ENCODE assay signal across 16 cellular contexts in genomic region chr5:173515526-173515925, GRCh38.
DNase-seq lines count a peak whose midpoint lies in the region; ATAC-seq, FAIRE-seq and TF ChIP-seq lines count a peak whose summit lies in the region.
"Had no signal": no experiment of that assay in that cellular context is flagged by ENCODE, and none has a peak within 500 bp of the region (broad histone marks: within the 10 kb centered on the region; RNA-seq: fewer than 3 reads in every experiment).

No MANE protein-coding gene starts in this region.

- H3K4me2 ChIP-seq in astrocyte (ENCODE audit: low read length): no peak overlapping the region

- POLR2A ChIA-PET in AG04449 (lab: Yijun Ruan, JAX): no interaction called here
- POLR2A ChIA-PET in activated CD8-positive, alpha-beta T cell treated with anti-CD3 and anti-CD28 coated beads, Interleukin-2, amount 10 ng/mL, durations not matched to agents 7 days and 5 days (lab: Charles Lee): no interaction called here

- FAIRE-seq in astrocyte (lab: Jason Lieb, UNC): peak; percentile 72

- peaks cover 3% of the 10 kb centered on the region for H3K9me3 ChIP-seq in astrocyte (ENCODE audit: insufficient read depth, low read depth, low read length)

- H3K27me3 ChIP-seq in astrocyte (ENCODE audit: insufficient read depth, low read length): no peaks in the 10 kb centered on the region

- H3K9me3 Mint-ChIP-seq in astrocyte (ENCODE audit: unreplicated experiment): peaks cover 2% of the 10 kb centered on the region
- no peaks in the 10 kb centered on the region for H3K9me3 Mint-ChIP-seq in activated CD8-positive, alpha-beta T cell treated with anti-CD3 and anti-CD28 coated beads, Interleukin-2, amount 10 ng/mL, durations not matched to agents 7 days and 5 days (ENCODE audit: insufficient read depth)
- H3K9me3 Mint-ChIP-seq: activated CD4-positive, alpha-beta memory T cell treated with anti-CD3 and anti-CD28 coated beads, Interleukin-2, amount 10 ng/mL, durations not matched to agents 7 days and 5 days; dendritic cell treated with granulocyte-macrophage colony-stimulating factor and Interleukin-4, amounts not matched to agents 40 ng/mL and 50 ng/mL, for 4 days had no signal

- no peak overlapping the region for H3K27ac Mint-ChIP-seq in astrocyte (ENCODE audit: unreplicated experiment)
- H3K27ac Mint-ChIP-seq in activated CD8-positive, alpha-beta T cell treated with anti-CD3 and anti-CD28 coated beads, Interleukin-2, amount 10 ng/mL, durations not matched to agents 7 days and 5 days: no peak overlapping the region
- H3K27ac Mint-ChIP-seq: activated CD4-positive, alpha-beta memory T cell treated with anti-CD3 and anti-CD28 coated beads, Interleukin-2, amount 10 ng/mL, durations not matched to agents 7 days and 5 days; dendritic cell treated with granulocyte-macrophage colony-stimulating factor and Interleukin-4, amounts not matched to agents 40 ng/mL and 50 ng/mL, for 4 days; naive thymus-derived CD4-positive, alpha-beta T cell had no signal

- peaks cover 7% of the 10 kb centered on the region for H3K4me1 ChIP-seq in astrocyte (ENCODE audit: insufficient read depth, low read length)

- TF ChIP-seq CTCF in AG04449 (IDR thresholded peaks at IDR 0.05; ENCODE audit: insufficient read depth, low read length, missing control alignments) (no peak), astrocyte (IDR thresholded peaks at IDR 0.05; ENCODE audit: insufficient read depth, low read depth, low read length) (no peak), foreskin fibroblast (IDR thresholded peaks at IDR 0.05; ENCODE audit: low read depth, low read length) (no peak)

- H2AFZ ChIP-seq in astrocyte (ENCODE audit: low read depth, low read length): no peak overlapping the region

- H3K9ac ChIP-seq in astrocyte (ENCODE audit: low read length): no peak overlapping the region

- DNase-seq in AG04449 (ENCODE audit: low read depth, low spot score) (peak; percentile 65), HCEC 1CT (peak; percentile 96), astrocyte (ENCODE audit: low read depth) (peak; percentile 19), foreskin fibroblast (peak; percentile 92 to 94), HUDEP-2 (lab: John Stamatoyannopoulos, UW; ENCODE audit: unreplicated experiment in 76 of 76) (no peak), anterior cingulate cortex (lab: John Stamatoyannopoulos, UW) (no peak)
- no peak for DNase-seq in activated CD8-positive, alpha-beta T cell treated with anti-CD3 and anti-CD28 coated beads, Interleukin-2, amount 10 ng/mL, durations not matched to agents 7 days and 5 days
- DNase-seq: ACHN; activated CD4-positive, alpha-beta memory T cell treated with anti-CD3 and anti-CD28 coated beads, Interleukin-2, amount 10 ng/mL, durations not matched to agents 7 days and 5 days; Calu3; naive thymus-derived CD4-positive, alpha-beta T cell; NCI-H510A; stimulated activated naive CD4-positive, alpha-beta T cell had no signal

- no peak overlapping the region for H3K27ac ChIP-seq in astrocyte (ENCODE audit: low read depth, low read length)

- no peak for ATAC-seq in activated CD8-positive, alpha-beta T cell treated with anti-CD3 and anti-CD28 coated beads, Interleukin-2, amount 10 ng/mL, durations not matched to agents 7 days and 5 days
- no peak for ATAC-seq in HG03135 (IDR thresholded peaks at IDR 0.05; ENCODE audit: unreplicated experiment)
- ATAC-seq: esophagus mucosa; naive thymus-derived CD4-positive, alpha-beta T cell had no signal

- H3K36me3 ChIP-seq in astrocyte (ENCODE audit: insufficient read depth, low read length): no peaks in the 10 kb centered on the region

- H3K4me3 ChIP-seq in AG04449 (ENCODE audit: low read depth, low read length) (no peak overlapping the region), astrocyte (ENCODE audit: insufficient read depth, low read depth, low read length) (no peak overlapping the region), foreskin fibroblast (ENCODE audit: low read depth in 1 of 2, low read length in 2 of 2) (no peak overlapping the region)

- peaks cover 16% of the 10 kb centered on the region for H3K4me1 Mint-ChIP-seq in astrocyte (ENCODE audit: low read depth, unreplicated experiment)
- peaks cover 1% of the 10 kb centered on the region for H3K4me1 Mint-ChIP-seq in activated CD8-positive, alpha-beta T cell treated with anti-CD3 and anti-CD28 coated beads, Interleukin-2, amount 10 ng/mL, durations not matched to agents 7 days and 5 days (ENCODE audit: low read depth)

- no peaks in the 10 kb centered on the region for H3K36me3 Mint-ChIP-seq in astrocyte (ENCODE audit: low read depth, unreplicated experiment)
- no peaks in the 10 kb centered on the region for H3K36me3 Mint-ChIP-seq in activated CD8-positive, alpha-beta T cell treated with anti-CD3 and anti-CD28 coated beads, Interleukin-2, amount 10 ng/mL, durations not matched to agents 7 days and 5 days (ENCODE audit: low read depth)

- CTCF ChIA-PET in AG04449 (lab: Yijun Ruan, JAX): interaction anchor here (0.7 to 1.8 kb wide), 5 partner anchors 20 to 64 kb away, joined by 3 to 7 read pairs (median 5); no protein-coding TSS in a partner anchor
- CTCF ChIA-PET in activated CD8-positive, alpha-beta T cell treated with anti-CD3 and anti-CD28 coated beads, Interleukin-2, amount 10 ng/mL, durations not matched to agents 7 days and 5 days (lab: Charles Lee): no interaction called here

- H3K4me3 Mint-ChIP-seq in astrocyte (ENCODE audit: unreplicated experiment): no peak overlapping the region
- H3K4me3 Mint-ChIP-seq in activated CD8-positive, alpha-beta T cell treated with anti-CD3 and anti-CD28 coated beads, Interleukin-2, amount 10 ng/mL, durations not matched to agents 7 days and 5 days: no peak overlapping the region
- H3K4me3 Mint-ChIP-seq: activated CD4-positive, alpha-beta memory T cell treated with anti-CD3 and anti-CD28 coated beads, Interleukin-2, amount 10 ng/mL, durations not matched to agents 7 days and 5 days; dendritic cell treated with granulocyte-macrophage colony-stimulating factor and Interleukin-4, amounts not matched to agents 40 ng/mL and 50 ng/mL, for 4 days; naive thymus-derived CD4-positive, alpha-beta T cell had no signal

- H4K20me1 ChIP-seq in astrocyte (ENCODE audit: insufficient read depth, low read length): no peaks in the 10 kb centered on the region

- no peaks in the 10 kb centered on the region for H3K27me3 Mint-ChIP-seq in astrocyte (ENCODE audit: low read depth, unreplicated experiment)
- peaks cover 14% of the 10 kb centered on the region for H3K27me3 Mint-ChIP-seq in activated CD8-positive, alpha-beta T cell treated with anti-CD3 and anti-CD28 coated beads, Interleukin-2, amount 10 ng/mL, durations not matched to agents 7 days and 5 days (ENCODE audit: low read depth)

- H3K79me2 ChIP-seq in astrocyte (ENCODE audit: insufficient read depth, low read length): no peaks in the 10 kb centered on the region

Comparison
In these comparisons a context has a peak if more than half of its experiments do, and no peak if none do; other contexts are left out.
1. DNase-seq: peak in AG04449 (single experiment), HCEC 1CT (single experiment), astrocyte (single experiment) and foreskin fibroblast (2 of 2); none in activated CD8-positive, alpha-beta T cell treated with anti-CD3 and anti-CD28 coated beads, Interleukin-2, amount 10 ng/mL, durations not matched to agents 7 days and 5 days (single experiment), HUDEP-2 (0 of 76) and anterior cingulate cortex (0 of 58).